In the genomic region with DNA sequence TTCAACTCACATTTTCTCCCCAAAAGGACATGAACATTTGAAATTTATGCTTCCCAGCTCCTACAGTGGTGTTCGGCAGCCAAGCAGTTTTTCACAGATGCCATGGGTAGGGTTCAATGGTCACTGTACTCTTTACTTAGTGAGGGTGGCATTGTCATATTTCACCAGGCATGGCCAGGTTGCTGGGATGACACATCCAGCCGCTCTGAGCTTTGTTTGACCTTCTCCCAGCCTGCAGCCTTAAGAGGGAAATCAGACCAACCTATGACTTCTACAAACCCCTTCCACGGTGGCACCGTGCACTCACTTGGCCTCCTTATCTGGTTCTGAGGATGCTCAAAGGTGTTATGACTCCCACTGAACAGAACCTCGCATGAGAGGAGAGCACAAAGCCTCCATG, we compare ENCODE assay signal across 26 cellular contexts.
"Had no signal": no experiment of that assay in that cellular context is flagged by ENCODE, and none has a peak within 500 bp of the region (broad histone marks: within the 10 kb centered on the region; RNA-seq: fewer than 3 reads in every experiment).

No MANE protein-coding gene starts in this region.

- FAIRE-seq: colon, urothelium cell line had no signal

- H3K36me3 ChIP-seq: esophagus squamous epithelium, heart right ventricle, transverse colon had no signal

- H3K27ac Mint-ChIP-seq: activated B cell treated with CpG ODN at 0.5 μM for 24 hours; activated CD8-positive, alpha-beta memory T cell treated with anti-CD3 and anti-CD28 coated beads, Interleukin-2, amount 10 ng/mL, durations not matched to agents 7 days and 5 days; activated CD8-positive, alpha-beta T cell treated with anti-CD3 and anti-CD28 coated beads, Interleukin-2, amount 10 ng/mL, durations not matched to agents 7 days and 5 days; activated naive CD8-positive, alpha-beta T cell; activated T-cell treated with anti-CD3 and anti-CD28 coated beads, Interleukin-2, amount 50 U/mL, for 72 hours; memory B cell; natural killer cell; T-helper 2 cell treated with Interferon-gamma antibody and Interleukin-4, amounts not matched to agents 5 μg/mL and 100 μg/mL, for 36 hours had no signal

- H3K4me3 ChIP-seq: body of pancreas, esophagus squamous epithelium, heart right ventricle, testis, transverse colon had no signal

- H3K9me3 Mint-ChIP-seq: activated B cell treated with CpG ODN at 0.5 μM for 24 hours; activated T-cell treated with anti-CD3 and anti-CD28 coated beads, Interleukin-2, amount 50 U/mL, for 72 hours; memory B cell; natural killer cell; T-helper 2 cell treated with Interferon-gamma antibody and Interleukin-4, amounts not matched to agents 5 μg/mL and 100 μg/mL, for 36 hours had no signal

- DNase-seq: activated B cell treated with CpG ODN at 0.5 μM for 24 hours; activated CD8-positive, alpha-beta memory T cell treated with anti-CD3 and anti-CD28 coated beads, Interleukin-2, amount 10 ng/mL, durations not matched to agents 7 days and 5 days; activated CD8-positive, alpha-beta T cell treated with anti-CD3 and anti-CD28 coated beads, Interleukin-2, amount 10 ng/mL, durations not matched to agents 7 days and 5 days; activated naive CD4-positive, alpha-beta T cell; activated T-cell treated with anti-CD3 and anti-CD28 coated beads, Interleukin-2, amount 50 U/mL, for 72 hours; aorta; body of pancreas; dermis blood vessel endothelial cell; effector CD4-positive, alpha-beta T cell; esophagus squamous epithelium; foreskin melanocyte; heart right ventricle; natural killer cell; posterior cingulate gyrus; right cardiac atrium; stimulated activated CD4-positive, alpha-beta T cell treated with anti-CD3 and anti-CD28 coated beads, Interleukin-2, amount 100 ng/mL, for 48 hours; stimulated activated naive CD8-positive, alpha-beta T cell treated with anti-CD3 and anti-CD28 coated beads, Interleukin-15, Interleukin-2, amounts not matched to agents 100 U/mL and 50 U/mL, for 24 hours; T-helper 1 cell; testis; transverse colon had no signal

- H3K4me1 Mint-ChIP-seq: activated B cell treated with CpG ODN at 0.5 μM for 24 hours; activated CD8-positive, alpha-beta memory T cell treated with anti-CD3 and anti-CD28 coated beads, Interleukin-2, amount 10 ng/mL, durations not matched to agents 7 days and 5 days; memory B cell; natural killer cell had no signal

- H3K9me3 ChIP-seq: body of pancreas, esophagus squamous epithelium, heart right ventricle, testis, transverse colon had no signal

- H3K36me3 Mint-ChIP-seq: activated CD8-positive, alpha-beta memory T cell treated with anti-CD3 and anti-CD28 coated beads, Interleukin-2, amount 10 ng/mL, durations not matched to agents 7 days and 5 days; activated naive CD8-positive, alpha-beta T cell; memory B cell; natural killer cell had no signal

- ATAC-seq: activated CD8-positive, alpha-beta memory T cell treated with anti-CD3 and anti-CD28 coated beads, Interleukin-2, amount 10 ng/mL, durations not matched to agents 7 days and 5 days; activated CD8-positive, alpha-beta T cell treated with anti-CD3 and anti-CD28 coated beads, Interleukin-2, amount 10 ng/mL, durations not matched to agents 7 days and 5 days; activated T-cell treated with anti-CD3 and anti-CD28 coated beads, Interleukin-2, amount 50 U/mL, for 72 hours; body of pancreas; heart right ventricle; natural killer cell; right cardiac atrium; stimulated activated naive CD8-positive, alpha-beta T cell treated with anti-CD3 and anti-CD28 coated beads, Interleukin-15, Interleukin-2, amounts not matched to agents 100 U/mL and 50 U/mL, for 24 hours had no signal

- H3K4me3 Mint-ChIP-seq: activated B cell treated with CpG ODN at 0.5 μM for 24 hours; activated CD8-positive, alpha-beta memory T cell treated with anti-CD3 and anti-CD28 coated beads, Interleukin-2, amount 10 ng/mL, durations not matched to agents 7 days and 5 days; activated CD8-positive, alpha-beta T cell treated with anti-CD3 and anti-CD28 coated beads, Interleukin-2, amount 10 ng/mL, durations not matched to agents 7 days and 5 days; activated naive CD8-positive, alpha-beta T cell; activated T-cell treated with anti-CD3 and anti-CD28 coated beads, Interleukin-2, amount 50 U/mL, for 72 hours; memory B cell; natural killer cell; T-helper 2 cell treated with Interferon-gamma antibody and Interleukin-4, amounts not matched to agents 5 μg/mL and 100 μg/mL, for 36 hours had no signal

- H3K27me3 ChIP-seq: body of pancreas, heart right ventricle, testis, transverse colon had no signal

- H3K27ac ChIP-seq: body of pancreas, epithelial cell of prostate, esophagus squamous epithelium, heart right ventricle, testis, transverse colon had no signal
